Comparison of ENCODE assay signal across 1 cellular context in genomic region chr11:57668467-57668890, GRCh38.
TF ChIP-seq lines count a peak whose summit lies in the region.

No MANE protein-coding gene starts in this region.

TF ChIP-seq in A549, 52 proteins besides CTCF, POLR2A, EP300 and RAD21 (continued from another document):
- TF ChIP-seq CHD2 (IDR thresholded peaks at IDR 0.05; ENCODE audit: low read length, partially characterized antibody) (no peak), MAFK (IDR thresholded peaks at IDR 0.05; ENCODE audit: partially characterized antibody) (no peak), HOXA7 (CRISPR knock-in tag; IDR thresholded peaks at IDR 0.05) (no peak), RCOR1 (IDR thresholded peaks at IDR 0.05; ENCODE audit: low read depth, low read length) (no peak), CBX2 (IDR thresholded peaks at IDR 0.05; ENCODE audit: borderline replicate concordance, low read depth) (no peak), PHF8 (IDR thresholded peaks at IDR 0.05; ENCODE audit: borderline replicate concordance, low read depth) (no peak), ESRRA (IDR thresholded peaks at IDR 0.05; ENCODE audit: borderline replicate concordance, low read length) (no peak), SMC3 (IDR thresholded peaks at IDR 0.05) (no peak), HMGXB4 (CRISPR knock-in tag; IDR thresholded peaks at IDR 0.05; ENCODE audit: borderline replicate concordance) (no peak), HDAC2 (IDR thresholded peaks at IDR 0.05) (no peak), EHF (CRISPR knock-in tag; IDR thresholded peaks at IDR 0.05) (no peak), JUN (IDR thresholded peaks at IDR 0.05) (no peak)
- TF ChIP-seq, protein P1, sequence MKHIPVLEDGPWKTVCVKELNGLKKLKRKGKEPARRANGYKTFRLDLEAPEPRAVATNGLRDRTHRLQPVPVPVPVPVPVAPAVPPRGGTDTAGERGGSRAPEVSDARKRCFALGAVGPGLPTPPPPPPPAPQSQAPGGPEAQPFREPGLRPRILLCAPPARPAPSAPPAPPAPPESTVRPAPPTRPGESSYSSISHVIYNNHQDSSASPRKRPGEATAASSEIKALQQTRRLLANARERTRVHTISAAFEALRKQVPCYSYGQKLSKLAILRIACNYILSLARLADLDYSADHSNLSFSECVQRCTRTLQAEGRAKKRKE (CRISPR knock-in tag; IDR thresholded peaks at IDR 0.05; ENCODE audit: low read depth) = no peak
- TF ChIP-seq, protein P2, sequence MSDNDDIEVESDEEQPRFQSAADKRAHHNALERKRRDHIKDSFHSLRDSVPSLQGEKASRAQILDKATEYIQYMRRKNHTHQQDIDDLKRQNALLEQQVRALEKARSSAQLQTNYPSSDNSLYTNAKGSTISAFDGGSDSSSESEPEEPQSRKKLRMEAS (IDR thresholded peaks at IDR 0.05) = no peak
- TF ChIP-seq, protein P3, sequence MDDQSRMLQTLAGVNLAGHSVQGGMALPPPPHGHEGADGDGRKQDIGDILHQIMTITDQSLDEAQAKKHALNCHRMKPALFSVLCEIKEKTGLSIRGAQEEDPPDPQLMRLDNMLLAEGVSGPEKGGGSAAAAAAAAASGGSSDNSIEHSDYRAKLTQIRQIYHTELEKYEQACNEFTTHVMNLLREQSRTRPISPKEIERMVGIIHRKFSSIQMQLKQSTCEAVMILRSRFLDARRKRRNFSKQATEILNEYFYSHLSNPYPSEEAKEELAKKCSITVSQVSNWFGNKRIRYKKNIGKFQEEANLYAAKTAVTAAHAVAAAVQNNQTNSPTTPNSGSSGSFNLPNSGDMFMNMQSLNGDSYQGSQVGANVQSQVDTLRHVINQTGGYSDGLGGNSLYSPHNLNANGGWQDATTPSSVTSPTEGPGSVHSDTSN (IDR thresholded peaks at IDR 0.05) = no peak
